ENCODE assay signal across 14 cellular contexts in genomic region chr1:159839135-159839849, GRCh38. TPM values are rescaled to one million over a fixed set of nuclear protein-coding genes. Genes with fewer than 3 reads are reported as not detected.
A peak's percentile ranks its signal among the peaks of the same experiment; 100 is the strongest.
DNase-seq lines count a peak whose midpoint lies in the region; ATAC-seq, FAIRE-seq and TF ChIP-seq lines count a peak whose summit lies in the region.
"Had no signal": no experiment of that assay in that cellular context is flagged by ENCODE, and none has a peak within 500 bp of the region (broad histone marks: within the 10 kb centered on the region; RNA-seq: fewer than 3 reads in every experiment).

No MANE protein-coding gene starts in this region.

- POLR2A ChIA-PET in activated CD4-positive, alpha-beta memory T cell treated with anti-CD3 and anti-CD28 coated beads for 36 hours (lab: Charles Lee), result interaction anchor here (0.7 to 1.0 kb wide), 2 partner anchors 15 to 34 kb away, joined by 3 read pairs; no protein-coding TSS in a partner anchor
- POLR2A ChIA-PET in activated CD4-positive, alpha-beta memory T cell treated with anti-CD3 and anti-CD28 coated beads, Interleukin-2, amount 10 ng/mL, durations not matched to agents 7 days and 5 days (lab: Charles Lee), result no interaction called here

- TF ChIP-seq CTCF in esophagus squamous epithelium (IDR thresholded peaks at IDR 0.05), result no peak

- ATAC-seq in GM21528 (IDR thresholded peaks at IDR 0.05; ENCODE audit: low FRiP score, unreplicated experiment) (peak; percentile 72), HG03097 (IDR thresholded peaks at IDR 0.05; ENCODE audit: low FRiP score, unreplicated experiment) (peak; percentile 54)
- ATAC-seq in stimulated activated effector memory CD8-positive, alpha-beta T cell treated with anti-CD3 and anti-CD28 coated beads, Interleukin-12 subunit alpha, Interleukin-12 subunit beta, amount 100 ng/mL, for 72 hours, result peak; percentile 64

- no peak for FAIRE-seq in small intestine (lab: Jason Lieb, UNC)

- H3K36me3 ChIP-seq in esophagus squamous epithelium, result peaks cover 0 to 42% (median 0%) of the 10 kb centered on the region in 3 donors
- H3K36me3 ChIP-seq in small intestine (ENCODE audit: control insufficient read depth in 2 of 2, insufficient read depth in 2 of 2, low read length in 2 of 2), result no peaks in the 10 kb centered on the region

- no peaks in the 10 kb centered on the region for H3K9me3 ChIP-seq in esophagus squamous epithelium
- H3K9me3 ChIP-seq in small intestine (ENCODE audit: control insufficient read depth, low read depth), result no peaks in the 10 kb centered on the region
- H3K9me3 ChIP-seq: left ventricle myocardium inferior had no signal

- intact Hi-C loops in activated CD4-positive, alpha-beta memory T cell treated with anti-CD3 and anti-CD28 coated beads for 36 hours (cut with micrococcal nuclease), result loop anchor here (2.0 kb wide), 1 partner anchor 40 kb away; no protein-coding TSS in a partner anchor
- intact Hi-C loops in esophagus squamous epithelium (cut with DNase I), result no loop called here

- H3K36me3 Mint-ChIP-seq in activated CD4-positive, alpha-beta memory T cell treated with anti-CD3 and anti-CD28 coated beads for 36 hours, result no peaks in the 10 kb centered on the region
- H3K36me3 Mint-ChIP-seq in activated CD4-positive, alpha-beta memory T cell treated with anti-CD3 and anti-CD28 coated beads, Interleukin-2, amount 10 ng/mL, durations not matched to agents 7 days and 5 days (ENCODE audit: low read depth), result no peaks in the 10 kb centered on the region
- H3K36me3 Mint-ChIP-seq in stimulated activated effector memory CD8-positive, alpha-beta T cell treated with anti-CD3 and anti-CD28 coated beads, Interleukin-12 subunit alpha, Interleukin-12 subunit beta, amount 100 ng/mL, for 72 hours, result peaks cover 5% of the 10 kb centered on the region

- no peak for TF ChIP-seq POLR2A in esophagus squamous epithelium (IDR thresholded peaks at IDR 0.05)

- H3K4me3 Mint-ChIP-seq in activated CD4-positive, alpha-beta memory T cell treated with anti-CD3 and anti-CD28 coated beads for 36 hours, result no peak overlapping the region
- H3K4me3 Mint-ChIP-seq in activated CD4-positive, alpha-beta memory T cell treated with anti-CD3 and anti-CD28 coated beads, Interleukin-2, amount 10 ng/mL, durations not matched to agents 7 days and 5 days, result no peak overlapping the region
- no peak overlapping the region for H3K4me3 Mint-ChIP-seq in stimulated activated effector memory CD8-positive, alpha-beta T cell treated with anti-CD3 and anti-CD28 coated beads, Interleukin-12 subunit alpha, Interleukin-12 subunit beta, amount 100 ng/mL, for 72 hours

- WGBS in esophagus squamous epithelium, 2 donors, result 90 to 93% methylated on average over 5 of the region's 5 CpGs
- WGBS in small intestine, 3 donors, result 86 to 96% (median 94%) methylated on average over 5 of the region's 5 CpGs

- H3K4me1 Mint-ChIP-seq in activated CD4-positive, alpha-beta memory T cell treated with anti-CD3 and anti-CD28 coated beads for 36 hours (ENCODE audit: low read depth), result peaks cover 19% of the 10 kb centered on the region
- peaks cover 5% of the 10 kb centered on the region for H3K4me1 Mint-ChIP-seq in activated CD4-positive, alpha-beta memory T cell treated with anti-CD3 and anti-CD28 coated beads, Interleukin-2, amount 10 ng/mL, durations not matched to agents 7 days and 5 days
- peaks cover 29% of the 10 kb centered on the region for H3K4me1 Mint-ChIP-seq in stimulated activated effector memory CD8-positive, alpha-beta T cell treated with anti-CD3 and anti-CD28 coated beads, Interleukin-12 subunit alpha, Interleukin-12 subunit beta, amount 100 ng/mL, for 72 hours

- no peak overlapping the region for H3K27ac ChIP-seq in esophagus squamous epithelium
- H3K27ac ChIP-seq in small intestine (ENCODE audit: low read depth in 1 of 2, low read length in 1 of 2), result no peak overlapping the region
- H3K27ac ChIP-seq: left ventricle myocardium inferior had no signal

- peaks cover 0 to 11% (median 0%) of the 10 kb centered on the region in 3 donors for H3K4me1 ChIP-seq in esophagus squamous epithelium
- H3K4me1 ChIP-seq in small intestine (ENCODE audit: control insufficient read depth in 2 of 2, insufficient read depth in 1 of 2, low read depth in 1 of 2, low read length in 1 of 2), result no peaks in the 10 kb centered on the region

- no peaks in the 10 kb centered on the region for H3K27me3 ChIP-seq in esophagus squamous epithelium
- H3K27me3 ChIP-seq in small intestine (ENCODE audit: control insufficient read depth in 2 of 2, insufficient read depth in 2 of 2, low read length in 2 of 2), result no peaks in the 10 kb centered on the region

- CTCF ChIA-PET in activated CD4-positive, alpha-beta memory T cell treated with anti-CD3 and anti-CD28 coated beads for 36 hours (lab: Charles Lee), result no interaction called here
- CTCF ChIA-PET in activated CD4-positive, alpha-beta memory T cell treated with anti-CD3 and anti-CD28 coated beads, Interleukin-2, amount 10 ng/mL, durations not matched to agents 7 days and 5 days (lab: Charles Lee), result no interaction called here

- no peak for DNase-seq in activated CD4-positive, alpha-beta memory T cell treated with anti-CD3 and anti-CD28 coated beads for 36 hours
- no peak for DNase-seq in activated CD4-positive, alpha-beta memory T cell treated with anti-CD3 and anti-CD28 coated beads, Interleukin-2, amount 10 ng/mL, durations not matched to agents 7 days and 5 days
- no peak for DNase-seq in stimulated activated effector memory CD8-positive, alpha-beta T cell treated with anti-CD3 and anti-CD28 coated beads, Interleukin-12 subunit alpha, Interleukin-12 subunit beta, amount 100 ng/mL, for 72 hours (ENCODE audit: low spot score in 2 of 2)
- DNase-seq in NCI-H82 treated with DMSO at 0.1 percent for 48 hours (lab: John Stamatoyannopoulos, UW; ENCODE audit: unreplicated experiment) (no peak), esophagus squamous epithelium (lab: John Stamatoyannopoulos, UW) (no peak), small intestine (no peak)
- DNase-seq: 8988T, cortex of kidney, left ventricle myocardium inferior, NCI-H2227 treated with DMSO at 0.1 percent for 48 hours, SHP77 treated with DMSO at 0.1 percent for 48 hours had no signal

- H3K27me3 Mint-ChIP-seq in activated CD4-positive, alpha-beta memory T cell treated with anti-CD3 and anti-CD28 coated beads for 36 hours, result no peaks in the 10 kb centered on the region
- peaks cover 10% of the 10 kb centered on the region for H3K27me3 Mint-ChIP-seq in activated CD4-positive, alpha-beta memory T cell treated with anti-CD3 and anti-CD28 coated beads, Interleukin-2, amount 10 ng/mL, durations not matched to agents 7 days and 5 days

- H3K27ac Mint-ChIP-seq in activated CD4-positive, alpha-beta memory T cell treated with anti-CD3 and anti-CD28 coated beads for 36 hours, result peak overlapping the region; percentile 57
- no peak overlapping the region for H3K27ac Mint-ChIP-seq in activated CD4-positive, alpha-beta memory T cell treated with anti-CD3 and anti-CD28 coated beads, Interleukin-2, amount 10 ng/mL, durations not matched to agents 7 days and 5 days
- H3K27ac Mint-ChIP-seq in stimulated activated effector memory CD8-positive, alpha-beta T cell treated with anti-CD3 and anti-CD28 coated beads, Interleukin-12 subunit alpha, Interleukin-12 subunit beta, amount 100 ng/mL, for 72 hours, result peak overlapping the region; percentile 38

- no peak overlapping the region for H3K4me3 ChIP-seq in esophagus squamous epithelium
- H3K4me3 ChIP-seq in small intestine (ENCODE audit: low read depth in 1 of 2, low read length in 2 of 2), result no peak overlapping the region
- H3K4me3 ChIP-seq: left ventricle myocardium inferior had no signal

- no peaks in the 10 kb centered on the region for H3K9me3 Mint-ChIP-seq in activated CD4-positive, alpha-beta memory T cell treated with anti-CD3 and anti-CD28 coated beads for 36 hours
- no peaks in the 10 kb centered on the region for H3K9me3 Mint-ChIP-seq in activated CD4-positive, alpha-beta memory T cell treated with anti-CD3 and anti-CD28 coated beads, Interleukin-2, amount 10 ng/mL, durations not matched to agents 7 days and 5 days
- H3K9me3 Mint-ChIP-seq in stimulated activated effector memory CD8-positive, alpha-beta T cell treated with anti-CD3 and anti-CD28 coated beads, Interleukin-12 subunit alpha, Interleukin-12 subunit beta, amount 100 ng/mL, for 72 hours, result no peaks in the 10 kb centered on the region

RNA-seq across cellular contexts. Expression of gene SLAMF8, which starts 12.6 kb away (rescaled TPM):
- under 1 TPM; 0.53 to 0.55 TPM for total RNA-seq in activated CD4-positive, alpha-beta memory T cell treated with anti-CD3 and anti-CD28 coated beads for 36 hours
- under 1 TPM; 0.10 to 0.15 TPM for total RNA-seq in activated CD4-positive, alpha-beta memory T cell treated with anti-CD3 and anti-CD28 coated beads, Interleukin-2, amount 10 ng/mL, durations not matched to agents 7 days and 5 days
- 1 to 10 TPM in 2 of 4 donors, under 1 TPM in 2; 0.49 to 9.0 (median 3.1) TPM for total RNA-seq in esophagus squamous epithelium
- polyA plus RNA-seq in small intestine, result 1 to 10 TPM in 2 of 3 donors, under 1 TPM in 1; 0.89 to 4.6 (median 4.4) TPM
- total RNA-seq: LHCN-M2 had no signal

RNA-seq across cellular contexts. Expression of gene VSIG8, which starts 23.2 kb away (rescaled TPM):
- total RNA-seq in activated CD4-positive, alpha-beta memory T cell treated with anti-CD3 and anti-CD28 coated beads for 36 hours, result not detected
- total RNA-seq in activated CD4-positive, alpha-beta memory T cell treated with anti-CD3 and anti-CD28 coated beads, Interleukin-2, amount 10 ng/mL, durations not matched to agents 7 days and 5 days, result not detected
- total RNA-seq in esophagus squamous epithelium, result 1 to 10 TPM in 3 of 4 donors, under 1 TPM in 1; 0.38 to 7.8 (median 1.8) TPM
- under 1 TPM in 1 of 3 donors, not detected in 2; 0.19 TPM for polyA plus RNA-seq in small intestine
- total RNA-seq: left ventricle myocardium inferior, LHCN-M2 had no signal

RNA-seq across cellular contexts. Expression of gene FCRL6, which starts 37.1 kb away (rescaled TPM):
- not detected for total RNA-seq in activated CD4-positive, alpha-beta memory T cell treated with anti-CD3 and anti-CD28 coated beads for 36 hours
- not detected for total RNA-seq in activated CD4-positive, alpha-beta memory T cell treated with anti-CD3 and anti-CD28 coated beads, Interleukin-2, amount 10 ng/mL, durations not matched to agents 7 days and 5 days
- total RNA-seq in esophagus squamous epithelium, result under 1 TPM in 1 of 4 donors, not detected in 3; 0.76 TPM
- under 1 TPM in 2 of 3 donors, not detected in 1; 0.40 to 0.81 TPM for polyA plus RNA-seq in small intestine
- total RNA-seq: LHCN-M2 had no signal

RNA-seq across cellular contexts. Expression of gene DUSP23, which starts 58.5 kb away (rescaled TPM):
- total RNA-seq in activated CD4-positive, alpha-beta memory T cell treated with anti-CD3 and anti-CD28 coated beads for 36 hours, result 10 to 100 TPM; 26.9 to 28.3 TPM
- total RNA-seq in activated CD4-positive, alpha-beta memory T cell treated with anti-CD3 and anti-CD28 coated beads, Interleukin-2, amount 10 ng/mL, durations not matched to agents 7 days and 5 days, result 10 to 100 TPM; 22.7 to 24.6 TPM
- 100 to 1,000 TPM in 1 of 4 donors, 10 to 100 TPM in 3; 65.2 to 103 (median 91.3) TPM for total RNA-seq in esophagus squamous epithelium
- polyA plus RNA-seq in small intestine, result 100 to 1,000 TPM in 1 of 3 donors, 10 to 100 TPM in 2; 83.5 to 128 (median 87.2) TPM
